8 cellular contexts compared by ENCODE assay signal in genomic region chr17:43170140-43170765, GRCh38. TPM values are rescaled to one million over a fixed set of nuclear protein-coding genes. Genes with fewer than 3 reads are reported as not detected.
A peak's percentile ranks its signal among the peaks of the same experiment; 100 is the strongest.
DNase-seq lines count a peak whose midpoint lies in the region; ATAC-seq, FAIRE-seq and TF ChIP-seq lines count a peak whose summit lies in the region.

No MANE protein-coding gene starts in this region.

- intact Hi-C loops in endothelial cell of umbilical vein (cut with micrococcal nuclease): loop anchor here (1.0 to 2.0 kb wide), 4 partner anchors 41 to 561 kb away; partner anchors contain the start of genes BRCA1, RETREG3, TMEM106A and TUBG1

- peak overlapping the region; percentile 96 for H3K27ac ChIP-seq in HUES48 (ENCODE audit: low read depth, low read length)
- H3K27ac ChIP-seq in endothelial cell of umbilical vein (ENCODE audit: insufficient read depth, low read depth, low read length): peak overlapping the region; percentile 68

- no peak for FAIRE-seq in endothelial cell of umbilical vein (lab: Jason Lieb, UNC)

- H3K36me3 ChIP-seq in HUES48 (ENCODE audit: control insufficient read depth, insufficient read depth, low read length): no peaks in the 10 kb centered on the region
- peaks cover 8% of the 10 kb centered on the region for H3K36me3 ChIP-seq in NT2/D1 (ENCODE audit: insufficient read depth, insufficient read length, low read length)
- no peaks in the 10 kb centered on the region for H3K36me3 ChIP-seq in endothelial cell of umbilical vein (ENCODE audit: control insufficient read depth in 2 of 2, extremely low read depth in 1 of 2, insufficient read depth in 2 of 2, low read length in 2 of 2)

- H2AFZ ChIP-seq in endothelial cell of umbilical vein (ENCODE audit: low read depth, low read length): peak overlapping the region; percentile 69

- H3K36me3 Mint-ChIP-seq in mesothelial cell of epicardium: peaks cover 2% of the 10 kb centered on the region

- peaks cover 6% of the 10 kb centered on the region; the same call in 1 of the 2 replicates for H3K4me1 ChIP-seq in HUES48 (ENCODE audit: control insufficient read depth, insufficient read depth, low read length)
- H3K4me1 ChIP-seq in NT2/D1 (ENCODE audit: insufficient read depth, insufficient read length): no peaks in the 10 kb centered on the region
- H3K4me1 ChIP-seq in endothelial cell of umbilical vein (ENCODE audit: control insufficient read depth, extremely low read depth, insufficient read depth, low read length): peaks cover 22% of the 10 kb centered on the region

- H3K27ac Mint-ChIP-seq in mesothelial cell of epicardium: no peak overlapping the region

- H3K4me2 ChIP-seq in endothelial cell of umbilical vein (ENCODE audit: insufficient read depth, low read length): peak overlapping the region; percentile 62

- H3K4me1 Mint-ChIP-seq in mesothelial cell of epicardium: peaks cover 21% of the 10 kb centered on the region

- H3K9ac ChIP-seq in HUES48 (ENCODE audit: low read depth, low read length) (peak overlapping the region; percentile 76), NT2/D1 (ENCODE audit: insufficient read length, low read depth) (peak overlapping the region; percentile 72), endothelial cell of umbilical vein (replicated peaks; ENCODE audit: extremely low read depth, insufficient read depth, low read length) (peak overlapping the region; percentile 87)

- POLR2A ChIA-PET in endothelial cell of umbilical vein (lab: Charles Lee): interaction anchor here (1.4 to 1.6 kb wide), 2 partner anchors 145 to 146 kb away, joined by 3 to 8 read pairs; no protein-coding TSS in a partner anchor

- no peak overlapping the region for H3K4me3 Mint-ChIP-seq in mesothelial cell of epicardium

- no peaks in the 10 kb centered on the region for H3K9me3 Mint-ChIP-seq in mesothelial cell of epicardium

- peak; percentile 23 for TF ChIP-seq POLR2A in endothelial cell of umbilical vein (IDR thresholded peaks at IDR 0.05; ENCODE audit: low read depth, low read length)

- dilution Hi-C loops in endothelial cell of umbilical vein (cut with MboI; ENCODE audit: extremely low pct_ligation_motif_present, low sequenced_read_pairs): no loop called here

- CTCF ChIA-PET in endothelial cell of umbilical vein (lab: Charles Lee): interaction anchor here (1.0 to 2.2 kb wide), 3 partner anchors 146 to 314 kb away, joined by 4 to 15 read pairs (median 4); partner anchors contain the start of genes DHX8, RND2 and RPL27

- TSS peak; percentile 85 for BruUV-seq in endothelial cell of umbilical vein (replicated peaks; lab: Mats Ljungman, UMichigan)

- peaks cover 14% of the 10 kb centered on the region for H3K79me2 ChIP-seq in endothelial cell of umbilical vein (ENCODE audit: control insufficient read depth, insufficient read depth, low read length)

- DNase-seq in COR-L47 (lab: John Stamatoyannopoulos, UW): peak; percentile 93
- DNase-seq in NT2/D1 (ENCODE audit: low read depth, low spot score): peak; percentile 88
- DNase-seq in activated CD8-positive, alpha-beta memory T cell treated with anti-CD3 and anti-CD28 coated beads, Interleukin-2, amount 50 U/mL, for 24 hours (ENCODE audit: extremely low read depth): peak; percentile 76
- peak; percentile 95 for DNase-seq in endothelial cell of umbilical vein (ENCODE audit: low read depth, low spot score)
- peak; percentile 71 to 79 for DNase-seq in mesothelial cell of epicardium (ENCODE audit: low spot score in 2 of 2, unreplicated experiment in 2 of 2)
- DNase-seq in stimulated activated CD8-positive, alpha-beta memory T cell treated with anti-CD3 and anti-CD28 coated beads, Interleukin-15, amount 100 ng/mL, for 4 hours (ENCODE audit: low read depth in 2 of 2): peak; percentile 73 to 82

- H3K9me3 ChIP-seq in HUES48 (ENCODE audit: control insufficient read depth, insufficient read depth, low read length) (no peaks in the 10 kb centered on the region), NT2/D1 (ENCODE audit: insufficient read depth, low read length) (no peaks in the 10 kb centered on the region), endothelial cell of umbilical vein (replicated peaks; ENCODE audit: control insufficient read depth, insufficient read depth, low read length) (no peaks in the 10 kb centered on the region)

- no peaks in the 10 kb centered on the region for H3K27me3 Mint-ChIP-seq in mesothelial cell of epicardium (ENCODE audit: low read depth)

- H3K4me3 ChIP-seq in HUES48 (ENCODE audit: low read depth, low read length): peak overlapping the region; percentile 84
- H3K4me3 ChIP-seq in NT2/D1 (ENCODE audit: insufficient read length, low read depth): peak overlapping the region; percentile 72
- peak overlapping the region; percentile 47 to 75 (median 73) for H3K4me3 ChIP-seq in endothelial cell of umbilical vein (replicated peaks in 1 of 3; ENCODE audit: insufficient read depth in 1 of 3, low read depth in 1 of 3, low read length in 3 of 3)

- TF ChIP-seq CTCF in endothelial cell of umbilical vein (IDR thresholded peaks at IDR 0.05; ENCODE audit: extremely low read depth in 1 of 2, insufficient read depth in 1 of 2, low read depth in 1 of 2, low read length in 2 of 2): no peak
- TF ChIP-seq CTCF in mesothelial cell of epicardium (IDR thresholded peaks at IDR 0.05; ENCODE audit: unreplicated experiment): no peak

- ATAC-seq in GM21447 (IDR thresholded peaks at IDR 0.05; ENCODE audit: unreplicated experiment): peak; percentile 59

- no peaks in the 10 kb centered on the region for H3K27me3 ChIP-seq in HUES48 (ENCODE audit: control insufficient read depth, insufficient read depth, low read length)
- H3K27me3 ChIP-seq in NT2/D1 (ENCODE audit: insufficient read depth, insufficient read length): no peaks in the 10 kb centered on the region
- H3K27me3 ChIP-seq in endothelial cell of umbilical vein (ENCODE audit: control insufficient read depth in 2 of 2, insufficient read depth in 2 of 2, low read length in 2 of 2): no peaks in the 10 kb centered on the region

- no peaks in the 10 kb centered on the region for H3K9me1 ChIP-seq in endothelial cell of umbilical vein (replicated peaks; ENCODE audit: control insufficient read depth, extremely low read depth, insufficient read depth, low read length)

- no peaks in the 10 kb centered on the region for H4K20me1 ChIP-seq in endothelial cell of umbilical vein (replicated peaks; ENCODE audit: control insufficient read depth, extremely low read depth, insufficient read depth, low read length)

TF ChIP-seq in endothelial cell of umbilical vein, 7 proteins besides CTCF, POLR2A, EP300 and RAD21 (continues in another document):
- TF ChIP-seq JUN (IDR thresholded peaks at IDR 0.05; ENCODE audit: borderline replicate concordance, insufficient read depth, insufficient read length, low read depth): no peak
- peak; percentile 18 for TF ChIP-seq FOS (IDR thresholded peaks at IDR 0.05; ENCODE audit: borderline replicate concordance, insufficient read depth, low read length)
- TF ChIP-seq EZH2 (IDR thresholded peaks at IDR 0.05; ENCODE audit: borderline replicate concordance, low read depth, low read length, severe bottlenecking): no peak
- TF ChIP-seq MAX (IDR thresholded peaks at IDR 0.05; ENCODE audit: insufficient read depth, insufficient read length): no peak

RNA-seq across cellular contexts. Expression of gene NBR1, which starts 0.8 kb away (rescaled TPM):
- total RNA-seq in endothelial cell of umbilical vein (52.1 and 57.0 TPM in 2 replicates), mesothelial cell of epicardium (61.6 to 63.5 TPM (median 63.3 TPM) in 3 replicates)
- polyA plus RNA-seq in endothelial cell of umbilical vein: 22.9 and 26.4 TPM in 2 replicates
- polyA plus RNA-seq in endothelial cell of umbilical vein (2011; cell fraction: cytosol; rRNA removed): 37.3 and 41.5 TPM in 2 replicates
- polyA plus RNA-seq in endothelial cell of umbilical vein (2011; cell fraction: nucleus; rRNA removed): 32.9 and 36.1 TPM in 2 replicates
- 56.2 and 60.7 TPM in 2 replicates for polyA plus RNA-seq in endothelial cell of umbilical vein (2012)
- polyA minus RNA-seq in endothelial cell of umbilical vein: 86.6 and 87.9 TPM in 2 replicates
- 45.5 TPM for polyA minus RNA-seq in endothelial cell of umbilical vein (2011; cell fraction: cytosol; rRNA and poly(A)+ RNA removed)
- polyA minus RNA-seq in endothelial cell of umbilical vein (2011; cell fraction: nucleus; rRNA and poly(A)+ RNA removed): 27.8 and 41.9 TPM in 2 replicates

RNA-seq across cellular contexts. Expression of gene TMEM106A, which starts 41.4 kb away (rescaled TPM):
- total RNA-seq in endothelial cell of umbilical vein (11.5 and 14.8 TPM in 2 replicates), mesothelial cell of epicardium (12.6 to 14.1 TPM (median 13.3 TPM) in 3 replicates)
- 12.9 and 14.3 TPM in 2 replicates for polyA plus RNA-seq in endothelial cell of umbilical vein
- polyA plus RNA-seq in endothelial cell of umbilical vein (2011; cell fraction: cytosol; rRNA removed): 8.5 and 9.0 TPM in 2 replicates
- polyA plus RNA-seq in endothelial cell of umbilical vein (2011; cell fraction: nucleus; rRNA removed): 21.7 and 24.4 TPM in 2 replicates
- 7.2 and 9.5 TPM in 2 replicates for polyA plus RNA-seq in endothelial cell of umbilical vein (2012)
- polyA minus RNA-seq in endothelial cell of umbilical vein: 21.7 and 22.4 TPM in 2 replicates
- not detected for polyA minus RNA-seq in endothelial cell of umbilical vein (2011; cell fraction: cytosol; rRNA and poly(A)+ RNA removed)
- 17.7 and 25.8 TPM in 2 replicates for polyA minus RNA-seq in endothelial cell of umbilical vein (2011; cell fraction: nucleus; rRNA and poly(A)+ RNA removed)

RNA-seq across cellular contexts. Expression of gene BRCA1, which starts 45.1 kb away (rescaled TPM):
- 25.7 and 29.0 TPM in 2 replicates for total RNA-seq in endothelial cell of umbilical vein
- polyA plus RNA-seq in endothelial cell of umbilical vein: 13.5 and 14.3 TPM in 2 replicates
- 16.9 and 19.3 TPM in 2 replicates for polyA plus RNA-seq in endothelial cell of umbilical vein (2011; cell fraction: cytosol; rRNA removed)
- polyA plus RNA-seq in endothelial cell of umbilical vein (2011; cell fraction: nucleus; rRNA removed): 21.4 and 25.4 TPM in 2 replicates
- polyA plus RNA-seq in endothelial cell of umbilical vein (2012): 8.1 and 16.9 TPM in 2 replicates
- polyA minus RNA-seq in endothelial cell of umbilical vein: 27.9 and 43.0 TPM in 2 replicates
- polyA minus RNA-seq in endothelial cell of umbilical vein (2011; cell fraction: cytosol; rRNA and poly(A)+ RNA removed): 57.5 TPM
- 17.8 and 28.4 TPM in 2 replicates for polyA minus RNA-seq in endothelial cell of umbilical vein (2011; cell fraction: nucleus; rRNA and poly(A)+ RNA removed)
- 12.5 to 15.5 TPM (median 12.6 TPM) in 3 replicates for total RNA-seq in mesothelial cell of epicardium

RNA-seq across cellular contexts. Expression of gene CCDC200, which starts 58.2 kb away (rescaled TPM):
- not detected in 2 replicates for total RNA-seq in endothelial cell of umbilical vein
- not detected in 2 replicates for polyA plus RNA-seq in endothelial cell of umbilical vein
- polyA plus RNA-seq in endothelial cell of umbilical vein (2011; cell fraction: cytosol; rRNA removed): not detected in 2 replicates
- 0.20 TPM in 1 of 2 replicates, not detected in the other for polyA plus RNA-seq in endothelial cell of umbilical vein (2011; cell fraction: nucleus; rRNA removed)
- 1.3 and 1.9 TPM in 2 replicates for polyA plus RNA-seq in endothelial cell of umbilical vein (2012)
- 0.68 TPM in 1 of 2 replicates, not detected in the other for polyA minus RNA-seq in endothelial cell of umbilical vein
- polyA minus RNA-seq in endothelial cell of umbilical vein (2011; cell fraction: cytosol; rRNA and poly(A)+ RNA removed): not detected
- not detected in 2 replicates for polyA minus RNA-seq in endothelial cell of umbilical vein (2011; cell fraction: nucleus; rRNA and poly(A)+ RNA removed)
- total RNA-seq in mesothelial cell of epicardium: not detected in 3 replicates

Comparison
In these comparisons a context has a peak if more than half of its experiments do, and no peak if none do; other contexts are left out.
1. Peak in every context shown above with its lines: DNase-seq, ATAC-seq, H3K4me3 ChIP-seq and H3K27ac ChIP-seq.